ENCODE assay signal across 22 cellular contexts in genomic region chr10:81872206-81872605, GRCh38. TPM values are rescaled to one million over a fixed set of nuclear protein-coding genes. Genes with fewer than 3 reads are reported as not detected.
A peak's percentile ranks its signal among the peaks of the same experiment; 100 is the strongest.
DNase-seq lines count a peak whose midpoint lies in the region; ATAC-seq and TF ChIP-seq lines count a peak whose summit lies in the region.
"Had no signal": no experiment of that assay in that cellular context is flagged by ENCODE, and none has a peak within 500 bp of the region (broad histone marks: within the 10 kb centered on the region; RNA-seq: fewer than 3 reads in every experiment).

No MANE protein-coding gene starts in this region.

- no peak overlapping the region for H3K27ac ChIP-seq in osteoblast (ENCODE audit: low read depth, low read length)
- H3K27ac ChIP-seq: ascending aorta, upper lobe of left lung had no signal

- H3K36me3 ChIP-seq in osteoblast (ENCODE audit: insufficient read depth, low read length): no peaks in the 10 kb centered on the region
- H3K36me3 ChIP-seq: ascending aorta, upper lobe of left lung had no signal

- peaks cover 23% of the 10 kb centered on the region for H3K27me3 ChIP-seq in osteoblast (ENCODE audit: insufficient read depth, low read length)

- peak overlapping the region; percentile 8 for H3K4me3 ChIP-seq in epithelial cell of proximal tubule (ENCODE audit: low read depth, low read length)
- no peak overlapping the region for H3K4me3 ChIP-seq in osteoblast (ENCODE audit: insufficient read depth, low read length)
- H3K4me3 ChIP-seq: ascending aorta, upper lobe of left lung had no signal

- H3K4me1 ChIP-seq in osteoblast (ENCODE audit: insufficient read depth, low read length): no peaks in the 10 kb centered on the region
- H3K4me1 ChIP-seq: Caco-2 had no signal

- no peak overlapping the region for H3K4me2 ChIP-seq in osteoblast (ENCODE audit: insufficient read depth, low read length)

- ATAC-seq in GM21737 (IDR thresholded peaks at IDR 0.05; ENCODE audit: unreplicated experiment) (no peak), HG03520 (IDR thresholded peaks at IDR 0.05; ENCODE audit: unreplicated experiment) (no peak)
- ATAC-seq: activated CD4-positive, alpha-beta T cell treated with anti-CD3 and anti-CD28 coated beads for 36 hours had no signal

- H4K20me1 ChIP-seq in osteoblast (ENCODE audit: insufficient read depth, low read length): no peaks in the 10 kb centered on the region

- DNase-seq in DMS53 treated with DMSO at 0.1 percent for 48 hours (lab: John Stamatoyannopoulos, UW; ENCODE audit: unreplicated experiment) (peak; percentile 26), HT-29 (ENCODE audit: low spot score) (peak; percentile 65), epithelial cell of proximal tubule (ENCODE audit: low read depth) (peak; percentile 66), osteoblast (ENCODE audit: insufficient read length, low spot score, missing footprints) (peak; percentile 46), NCI-H510A treated with DMSO at 0.1 percent for 48 hours (lab: John Stamatoyannopoulos, UW) (no peak), NCI-H1092 treated with DMSO at 0.1 percent for 48 hours (lab: John Stamatoyannopoulos, UW) (no peak)
- DNase-seq: activated CD4-positive, alpha-beta T cell treated with anti-CD3 and anti-CD28 coated beads for 36 hours; Caco-2; NCI-H1105; NCI-H2081; NCI-H526; SHP77; stimulated activated CD4-positive, alpha-beta T cell treated with anti-CD3 and anti-CD28 coated beads, Interleukin-4, amount 100 ng/mL, for 1 hour; upper lobe of left lung had no signal

- H3K9me3 ChIP-seq in osteoblast (ENCODE audit: low read depth, low read length): no peaks in the 10 kb centered on the region
- H3K9me3 ChIP-seq: ascending aorta, Caco-2, upper lobe of left lung had no signal

- TF ChIP-seq CTCF in epithelial cell of proximal tubule (conservative IDR thresholded peaks at IDR 0.05; ENCODE audit: low read depth, low read length): no peak
- no peak for TF ChIP-seq CTCF in osteoblast (IDR thresholded peaks at IDR 0.05; ENCODE audit: extremely low read depth, low read depth, low read length)

- no peaks in the 10 kb centered on the region for H3K79me2 ChIP-seq in osteoblast (ENCODE audit: insufficient read depth, low read length)

- H2AFZ ChIP-seq in osteoblast (ENCODE audit: low read length): no peak overlapping the region

RNA-seq across cellular contexts. Expression of gene NRG3, which starts 2.8 kb away (rescaled TPM):
- total RNA-seq in HT-29 (2014; rRNA removed; shearing (Covaris generic)): not detected in 2 replicates
- total RNA-seq in epithelial cell of proximal tubule: 0.58 and 0.92 TPM in 2 replicates
- total RNA-seq in osteoblast: not detected in 2 replicates
- total RNA-seq: activated CD4-positive, alpha-beta T cell treated with anti-CD3 and anti-CD28 coated beads for 36 hours; activated T-helper 1 cell treated with anti-CD3 and anti-CD28 coated beads, Interleukin-12 subunit alpha, Interleukin-12 subunit beta, Interleukin-2, Interleukin-4 antibody, amounts not matched to agents 30 ng/mL and 10 ng/mL and 1 ng/mL, durations not matched to agents 14 hours and 24 hours and 36 hours; chondrocyte; LHCN-M2; mononuclear cell; OCI-LY7 had no signal

Comparison
In these comparisons a context has a peak if more than half of its experiments do, and no peak if none do; other contexts are left out.
1. DNase-seq: peak in DMS53 treated with DMSO at 0.1 percent for 48 hours (single experiment), HT-29 (single experiment), epithelial cell of proximal tubule (single experiment) and osteoblast (single experiment); none in NCI-H510A treated with DMSO at 0.1 percent for 48 hours (single experiment) and NCI-H1092 treated with DMSO at 0.1 percent for 48 hours (single experiment).